Comparison of ENCODE assay signal across 19 cellular contexts in genomic region chr14:68905107-68905895, GRCh38.
DNase-seq lines count a peak whose midpoint lies in the region; ATAC-seq and TF ChIP-seq lines count a peak whose summit lies in the region.
"Had no signal": no experiment of that assay in that cellular context is flagged by ENCODE, and none has a peak within 500 bp of the region (broad histone marks: within the 10 kb centered on the region; RNA-seq: fewer than 3 reads in every experiment).

No MANE protein-coding gene starts in this region.

- H3K4me1 Mint-ChIP-seq in chondrocyte (ENCODE audit: low read depth), result peaks cover 38% of the 10 kb centered on the region
- H3K4me1 Mint-ChIP-seq in activated CD4-positive, alpha-beta memory T cell treated with anti-CD3 and anti-CD28 coated beads, Interleukin-2, amount 10 ng/mL, durations not matched to agents 7 days and 5 days, result no peaks in the 10 kb centered on the region
- H3K4me1 Mint-ChIP-seq: H9 had no signal

- H3K4me3 ChIP-seq in smooth muscle cell, result no peak overlapping the region
- H3K4me3 ChIP-seq: MG63 had no signal

- DNase-seq in chondrocyte (ENCODE audit: low spot score), result no peak
- DNase-seq in middle frontal gyrus (ENCODE audit: extremely low spot score, low spot score), result peak; percentile 63
- no peak for DNase-seq in smooth muscle cell (lab: John Stamatoyannopoulos, UW; ENCODE audit: unreplicated experiment)
- DNase-seq in activated CD4-positive, alpha-beta memory T cell treated with anti-CD3 and anti-CD28 coated beads, Interleukin-2, amount 10 ng/mL, durations not matched to agents 7 days and 5 days, result no peak
- no peak for DNase-seq in activated gamma-delta T cell treated with Interleukin-2 at 50 U/mL for 16 hours
- DNase-seq: ACHN, AML-193, DMS79 treated with DMSO at 0.1 percent for 48 hours, H9, Kasumi-1, MG63, NCI-H1092 treated with DMSO at 0.1 percent for 48 hours, NCI-H2081 treated with DMSO at 0.1 percent for 48 hours, NCI-H446 treated with DMSO at 0.1 percent for 48 hours, NCI-H69, Right ventricle myocardium superior had no signal

- TF ChIP-seq CTCF in chondrocyte (IDR thresholded peaks at IDR 0.05) (no peak), smooth muscle cell (IDR thresholded peaks at IDR 0.05; ENCODE audit: borderline replicate concordance, insufficient read depth, poor library complexity, severe bottlenecking) (no peak)

- H3K4me3 Mint-ChIP-seq in chondrocyte (ENCODE audit: unreplicated experiment), result no peak overlapping the region
- H3K4me3 Mint-ChIP-seq in activated CD4-positive, alpha-beta memory T cell treated with anti-CD3 and anti-CD28 coated beads, Interleukin-2, amount 10 ng/mL, durations not matched to agents 7 days and 5 days, result no peak overlapping the region
- H3K4me3 Mint-ChIP-seq: H9 had no signal

- no peaks in the 10 kb centered on the region for H3K4me1 ChIP-seq in smooth muscle cell (ENCODE audit: low read depth)

- H3F3A ChIP-seq in smooth muscle cell (ENCODE audit: low read depth), result peaks cover 58% of the 10 kb centered on the region

- POLR2A ChIA-PET in activated CD4-positive, alpha-beta memory T cell treated with anti-CD3 and anti-CD28 coated beads, Interleukin-2, amount 10 ng/mL, durations not matched to agents 7 days and 5 days (lab: Charles Lee), result interaction anchor here (0.6 to 1.2 kb wide), 2 partner anchors 12 to 488 kb away, joined by 3 read pairs; no protein-coding TSS in a partner anchor

- H3K27ac Mint-ChIP-seq in chondrocyte (ENCODE audit: unreplicated experiment), result peak overlapping the region; percentile 68
- H3K27ac Mint-ChIP-seq in activated CD4-positive, alpha-beta memory T cell treated with anti-CD3 and anti-CD28 coated beads, Interleukin-2, amount 10 ng/mL, durations not matched to agents 7 days and 5 days, result no peak overlapping the region
- H3K27ac Mint-ChIP-seq: H9 had no signal

- H3K9me3 ChIP-seq in smooth muscle cell (replicated peaks; ENCODE audit: low read depth), result no peaks in the 10 kb centered on the region
- H3K9me3 ChIP-seq: MG63 had no signal

- WGBS in smooth muscle cell (ENCODE audit: low lambda C conversion rate), result 93% methylated on average over 16 of the region's 16 CpGs

- no peak overlapping the region for H3K9ac ChIP-seq in smooth muscle cell (ENCODE audit: low read depth)

- CTCF ChIA-PET in activated CD4-positive, alpha-beta memory T cell treated with anti-CD3 and anti-CD28 coated beads, Interleukin-2, amount 10 ng/mL, durations not matched to agents 7 days and 5 days (lab: Charles Lee), result interaction anchor here (1.0 kb wide), 1 partner anchor 151 kb away, joined by 3 read pairs; no protein-coding TSS in a partner anchor

- H4K20me1 ChIP-seq in smooth muscle cell (ENCODE audit: low read depth), result peaks cover 100% of the 10 kb centered on the region

- ATAC-seq in GM19328 (IDR thresholded peaks at IDR 0.05; ENCODE audit: unreplicated experiment) (no peak), HG03039 (IDR thresholded peaks at IDR 0.05; ENCODE audit: unreplicated experiment) (no peak)

- no peak overlapping the region for H2AFZ ChIP-seq in smooth muscle cell (ENCODE audit: low read depth)

- no peaks in the 10 kb centered on the region for H3K9me3 Mint-ChIP-seq in chondrocyte (ENCODE audit: low read depth)
- no peaks in the 10 kb centered on the region for H3K9me3 Mint-ChIP-seq in activated CD4-positive, alpha-beta memory T cell treated with anti-CD3 and anti-CD28 coated beads, Interleukin-2, amount 10 ng/mL, durations not matched to agents 7 days and 5 days
- H3K9me3 Mint-ChIP-seq: H9 had no signal

- peaks cover 80% of the 10 kb centered on the region for H3K79me2 ChIP-seq in smooth muscle cell (ENCODE audit: low read depth)

- no peak overlapping the region for H3K4me2 ChIP-seq in smooth muscle cell

- H3K36me3 Mint-ChIP-seq in chondrocyte (ENCODE audit: low read depth), result peaks cover 78% of the 10 kb centered on the region
- peaks cover 4% of the 10 kb centered on the region for H3K36me3 Mint-ChIP-seq in activated CD4-positive, alpha-beta memory T cell treated with anti-CD3 and anti-CD28 coated beads, Interleukin-2, amount 10 ng/mL, durations not matched to agents 7 days and 5 days (ENCODE audit: low read depth)

- no peaks in the 10 kb centered on the region for H3K27me3 ChIP-seq in smooth muscle cell (ENCODE audit: low read depth)
- H3K27me3 ChIP-seq: MG63 had no signal

- H3K27me3 Mint-ChIP-seq in chondrocyte (ENCODE audit: low read depth), result no peaks in the 10 kb centered on the region
- H3K27me3 Mint-ChIP-seq in activated CD4-positive, alpha-beta memory T cell treated with anti-CD3 and anti-CD28 coated beads, Interleukin-2, amount 10 ng/mL, durations not matched to agents 7 days and 5 days, result no peaks in the 10 kb centered on the region

- peaks cover 48% of the 10 kb centered on the region for H3K36me3 ChIP-seq in smooth muscle cell (ENCODE audit: low read depth)

- H3K27ac ChIP-seq in smooth muscle cell (ENCODE audit: low read depth), result peak overlapping the region; percentile 0
- H3K27ac ChIP-seq: C4-2B had no signal
